1 cellular context compared by ENCODE assay signal in the genomic region with DNA sequence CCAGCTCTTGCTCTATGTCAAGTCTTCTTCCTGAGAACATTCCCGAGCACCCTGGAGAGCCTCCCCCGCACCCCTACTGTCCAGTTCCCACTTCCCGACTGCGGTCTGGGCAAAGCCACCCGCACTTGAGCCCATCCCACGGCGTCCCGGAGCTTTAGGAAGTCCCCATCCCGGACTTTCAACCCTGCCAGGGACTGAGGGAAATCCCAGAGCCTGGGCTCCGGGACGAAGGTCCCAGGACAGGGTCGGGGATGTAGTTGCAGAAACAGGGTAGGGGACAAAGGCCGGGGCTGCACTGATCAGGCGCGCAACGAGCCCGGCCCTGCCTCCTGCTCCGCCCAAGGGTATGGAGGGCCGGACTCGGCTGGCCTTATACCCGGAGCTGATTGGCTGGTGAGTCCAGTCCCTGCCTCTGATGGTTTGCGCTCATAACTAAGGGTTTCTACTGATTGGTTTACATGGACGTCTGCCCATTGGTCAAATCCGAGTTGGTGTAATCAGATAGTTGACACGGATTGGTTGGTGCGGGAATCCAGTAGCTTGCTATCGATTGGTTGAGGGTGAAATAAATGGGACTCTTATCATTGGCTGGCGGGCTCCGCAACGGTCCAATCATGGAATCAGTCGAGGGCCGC.
TF ChIP-seq lines count a peak whose summit lies in the region.

No MANE protein-coding gene starts in this region.

TF ChIP-seq in HepG2, 621 proteins besides CTCF, POLR2A, EP300 and RAD21 (continued from another document and continues in another):
- TF ChIP-seq PHF5A (CRISPR knock-in tag; IDR thresholded peaks at IDR 0.05; ENCODE audit: low read depth, unreplicated experiment) = peak; percentile 69
- peak; percentile 65; the same call in 1 of the 2 replicates for TF ChIP-seq ZNF350 (CRISPR knock-in tag; IDR thresholded peaks at IDR 0.05; ENCODE audit: borderline replicate concordance, low read depth)
- no peak for TF ChIP-seq HNF1A (IDR thresholded peaks at IDR 0.05; ENCODE audit: low read depth)
- no peak; the same call in 1 of the 2 replicates for TF ChIP-seq HNF1A (CRISPR knock-in tag; IDR thresholded peaks at IDR 0.05; ENCODE audit: borderline replicate concordance)
- TF ChIP-seq TMF1 (CRISPR knock-in tag; IDR thresholded peaks at IDR 0.05; ENCODE audit: low read depth) = 0 out of 2 replicates have a peak, but pooled peaks have one; percentile 19
- TF ChIP-seq NR1H2 (CRISPR knock-in tag; IDR thresholded peaks at IDR 0.05; ENCODE audit: borderline replicate concordance, low read depth) = no peak
- TF ChIP-seq MXD4 (CRISPR knock-in tag; IDR thresholded peaks at IDR 0.05) = 0 out of 2 replicates have a peak, but pooled peaks have one; percentile 48
- TF ChIP-seq ZNF253 (CRISPR knock-in tag; IDR thresholded peaks at IDR 0.05; ENCODE audit: borderline replicate concordance) = no peak
- no peak for TF ChIP-seq FLYWCH1 (CRISPR knock-in tag; IDR thresholded peaks at IDR 0.05)
- TF ChIP-seq ZSCAN22 (CRISPR knock-in tag; IDR thresholded peaks at IDR 0.05) = no peak
- no peak; the same call in 1 of the 2 replicates for TF ChIP-seq ZMAT3 (CRISPR knock-in tag; conservative IDR thresholded peaks at IDR 0.05)
- no peak for TF ChIP-seq ZKSCAN1 (IDR thresholded peaks at IDR 0.05; ENCODE audit: low read length)
- no peak for TF ChIP-seq ZNF549 (CRISPR knock-in tag; IDR thresholded peaks at IDR 0.05)
- no peak for TF ChIP-seq RNF2 (conservative IDR thresholded peaks at IDR 0.05; ENCODE audit: low read depth)
- no peak for TF ChIP-seq ZKSCAN5 (CRISPR knock-in tag; IDR thresholded peaks at IDR 0.05)
- no peak for TF ChIP-seq GPN1 (CRISPR knock-in tag; IDR thresholded peaks at IDR 0.05; ENCODE audit: borderline replicate concordance)
- TF ChIP-seq ETS1 (CRISPR knock-in tag; IDR thresholded peaks at IDR 0.05) = no peak
- TF ChIP-seq, protein P1, sequence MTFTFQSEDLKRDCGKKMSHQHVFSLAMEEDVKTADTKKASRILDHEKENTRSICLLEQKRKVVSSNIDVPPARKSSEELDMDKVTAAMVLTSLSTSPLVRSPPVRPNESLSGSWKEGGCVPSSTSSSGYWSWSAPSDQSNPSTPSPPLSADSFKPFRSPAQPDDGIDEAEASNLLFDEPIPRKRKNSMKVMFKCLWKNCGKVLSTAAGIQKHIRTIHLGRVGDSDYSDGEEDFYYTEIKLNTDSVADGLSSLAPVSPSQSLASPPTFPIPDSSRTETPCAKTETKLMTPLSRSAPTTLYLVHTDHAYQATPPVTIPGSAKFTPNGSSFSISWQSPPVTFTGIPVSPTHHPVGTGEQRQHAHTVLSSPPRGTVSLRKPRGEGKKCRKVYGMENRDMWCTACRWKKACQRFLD (CRISPR knock-in tag; IDR thresholded peaks at IDR 0.05; ENCODE audit: borderline replicate concordance) = no peak
- TF ChIP-seq SMAD3 (CRISPR knock-in tag; IDR thresholded peaks at IDR 0.05) = 0 out of 2 replicates have a peak, but pooled peaks have one; percentile 63
- peak; percentile 77 for TF ChIP-seq ZNF770 (CRISPR knock-in tag; IDR thresholded peaks at IDR 0.05)
- no peak for TF ChIP-seq CENPX (CRISPR knock-in tag; IDR thresholded peaks at IDR 0.05)
- TF ChIP-seq SALL1 (CRISPR knock-in tag; IDR thresholded peaks at IDR 0.05) = peak; percentile 83
- 0 out of 2 replicates have a peak, but pooled peaks have one; percentile 54 for TF ChIP-seq ZBTB20 (CRISPR knock-in tag; IDR thresholded peaks at IDR 0.05; ENCODE audit: borderline replicate concordance, low read depth)
- TF ChIP-seq ZBTB3 (CRISPR knock-in tag; IDR thresholded peaks at IDR 0.05; ENCODE audit: borderline replicate concordance, low read depth) = no peak
- no peak; the same call in 1 of the 2 replicates for TF ChIP-seq ARHGAP35 (CRISPR knock-in tag; IDR thresholded peaks at IDR 0.05; ENCODE audit: borderline replicate concordance)
- peak; percentile 66; the same call in 1 of the 2 replicates for TF ChIP-seq MIXL1 (CRISPR knock-in tag; IDR thresholded peaks at IDR 0.05)
- TF ChIP-seq MEF2D (CRISPR knock-in tag; IDR thresholded peaks at IDR 0.05) = no peak; the same call in 1 of the 2 replicates
- no peak for TF ChIP-seq ZNF318 (CRISPR knock-in tag; IDR thresholded peaks at IDR 0.05)
- no peak for TF ChIP-seq ZBTB25 (CRISPR knock-in tag; IDR thresholded peaks at IDR 0.05)
- TF ChIP-seq ATF7 (IDR thresholded peaks at IDR 0.05) = peak; percentile 5; the same call in 1 of the 2 replicates
- no peak for TF ChIP-seq ATF7 (CRISPR knock-in tag; IDR thresholded peaks at IDR 0.05)
- TF ChIP-seq HNRNPUL1 (IDR thresholded peaks at IDR 0.05; ENCODE audit: low read depth, low read length) = no peak
- peak; percentile 46; the same call in 1 of the 2 replicates for TF ChIP-seq ZBTB7B (CRISPR knock-in tag; IDR thresholded peaks at IDR 0.05)
- no peak for TF ChIP-seq CSRNP2 (CRISPR knock-in tag; conservative IDR thresholded peaks at IDR 0.05; ENCODE audit: low read depth)
- no peak for TF ChIP-seq ZFP37 (CRISPR knock-in tag; IDR thresholded peaks at IDR 0.05; ENCODE audit: borderline replicate concordance)
- no peak for TF ChIP-seq ZNF230 (CRISPR knock-in tag; IDR thresholded peaks at IDR 0.05)
- no peak for TF ChIP-seq ZNF10 (CRISPR knock-in tag; IDR thresholded peaks at IDR 0.05; ENCODE audit: borderline replicate concordance, low read depth)
